Comparison of ENCODE assay signal across 8 cellular contexts in genomic region chr1:31945677-31946076, GRCh38. TPM values are rescaled to one million over a fixed set of nuclear protein-coding genes. Genes with fewer than 3 reads are reported as not detected.
DNase-seq lines count a peak whose midpoint lies in the region; ATAC-seq and TF ChIP-seq lines count a peak whose summit lies in the region.
"Not testable (repeated sequence)": the region's sequence is repeated elsewhere in the genome, so short reads cannot be mapped to it uniquely, and the experiment has no call there.

No MANE protein-coding gene starts in this region.

- WGBS in spleen, 5 donors = 97 to 99% (median 98%) methylated on average over 9 to 10 of the region's 10 CpGs

- not testable (repeated sequence) for H3K4me3 ChIP-seq in BLaER1 treated with 17β-estradiol and CSF1 and Interleukin-3, amounts not matched to agents 10 nM and 100 nM; ascending aorta; right atrium auricular region; spleen

- not testable (repeated sequence) for H3K36me3 Mint-ChIP-seq in IgD-negative memory B cell; activated CD8-positive, alpha-beta T cell treated with anti-CD3 and anti-CD28 coated beads for 36 hours (ENCODE audit: low read depth); natural killer cell; type B pancreatic cell

- H3K27ac ChIP-seq in BLaER1 treated with 17β-estradiol and CSF1 and Interleukin-3, amounts not matched to agents 10 nM and 100 nM = peak overlapping the region in 9 of 11 experiments; percentile 93 to 99 (median 98); a peak in 14 of 22 replicates
- H3K27ac ChIP-seq in ascending aorta (peak overlapping the region; percentile 93 to 95), right atrium auricular region (peak overlapping the region; percentile 99 to 100), spleen (peak overlapping the region in 7 of 8 donors; percentile 94 to 100 (median 98))

- intact Hi-C loops in activated CD8-positive, alpha-beta T cell treated with anti-CD3 and anti-CD28 coated beads for 36 hours (cut with micrococcal nuclease); natural killer cell (cut with micrococcal nuclease); spleen (cut with DNase I; ENCODE audit: low total_unique reads): not testable (repeated sequence)
- intact Hi-C loops in ascending aorta (cut with DNase I) = loop anchor here (10.0 kb wide), 1 partner anchor 361 kb away; no protein-coding TSS in a partner anchor

- not testable (repeated sequence) for TF ChIP-seq CTCF in activated CD8-positive, alpha-beta T cell treated with anti-CD3 and anti-CD28 coated beads for 36 hours (IDR thresholded peaks at IDR 0.05); ascending aorta (IDR thresholded peaks at IDR 0.05); right atrium auricular region (IDR thresholded peaks at IDR 0.05); natural killer cell (IDR thresholded peaks at IDR 0.05); spleen (IDR thresholded peaks at IDR 0.05 in 8 of 11, conservative IDR thresholded peaks at IDR 0.05 in 3 of 11); type B pancreatic cell (conservative IDR thresholded peaks at IDR 0.05)

- H3K9me3 Mint-ChIP-seq in IgD-negative memory B cell; activated CD8-positive, alpha-beta T cell treated with anti-CD3 and anti-CD28 coated beads for 36 hours; natural killer cell; type B pancreatic cell: not testable (repeated sequence)

- TF ChIP-seq POLR2A in spleen (IDR thresholded peaks at IDR 0.05) = not testable (repeated sequence)

- not testable (repeated sequence) for H3K9me3 ChIP-seq in BLaER1 treated with 17β-estradiol and CSF1 and Interleukin-3, amounts not matched to agents 10 nM and 100 nM (replicated peaks in 1 of 11); ascending aorta; right atrium auricular region; spleen

- H3K27me3 Mint-ChIP-seq in IgD-negative memory B cell; activated CD8-positive, alpha-beta T cell treated with anti-CD3 and anti-CD28 coated beads for 36 hours; natural killer cell (ENCODE audit: low read depth in 2 of 2); type B pancreatic cell: not testable (repeated sequence)

- H3K4me2 ChIP-seq in BLaER1 treated with 17β-estradiol and CSF1 and Interleukin-3, amounts not matched to agents 10 nM and 100 nM = peak overlapping the region in 10 of 11 experiments; percentile 83 to 96 (median 92); a peak in 15 of 22 replicates

- CTCF ChIA-PET in activated CD8-positive, alpha-beta T cell treated with anti-CD3 and anti-CD28 coated beads for 36 hours (lab: Charles Lee) = interaction anchor here (1.1 to 6.9 kb wide), 2 partner anchors 11 to 18 kb away, joined by 3 to 64 read pairs; no protein-coding TSS in a partner anchor

- not testable (repeated sequence) for ATAC-seq in activated CD8-positive, alpha-beta T cell treated with anti-CD3 and anti-CD28 coated beads for 36 hours; natural killer cell

- H3K27me3 ChIP-seq in BLaER1 treated with 17β-estradiol and CSF1 and Interleukin-3, amounts not matched to agents 10 nM and 100 nM; ascending aorta; right atrium auricular region; spleen (replicated peaks in 1 of 7): not testable (repeated sequence)

- H3K4me1 ChIP-seq in BLaER1 treated with 17β-estradiol and CSF1 and Interleukin-3, amounts not matched to agents 10 nM and 100 nM = peaks cover 63 to 99% (median 88%) of the 10 kb centered on the region in 10 experiments
- peaks cover 4 to 12% of the 10 kb centered on the region in 2 donors for H3K4me1 ChIP-seq in ascending aorta
- peaks cover 0 to 26% of the 10 kb centered on the region in 2 donors for H3K4me1 ChIP-seq in right atrium auricular region
- peaks cover 23 to 70% (median 53%) of the 10 kb centered on the region in 6 donors for H3K4me1 ChIP-seq in spleen

- H3K27ac Mint-ChIP-seq in IgD-negative memory B cell (peak overlapping the region in 2 of 3 donors; percentile 62 to 71), natural killer cell (peak overlapping the region; percentile 71 to 91)
- H3K27ac Mint-ChIP-seq in activated CD8-positive, alpha-beta T cell treated with anti-CD3 and anti-CD28 coated beads for 36 hours; type B pancreatic cell: not testable (repeated sequence)

- not testable (repeated sequence) for DNase-seq in activated CD8-positive, alpha-beta T cell treated with anti-CD3 and anti-CD28 coated beads for 36 hours; ascending aorta (ENCODE audit: low spot score in 2 of 2); right atrium auricular region (ENCODE audit: low spot score); natural killer cell; spleen
- DNase-seq in type B pancreatic cell (ENCODE audit: extremely low spot score, unreplicated experiment) = peak; percentile 18

- H3K4me3 Mint-ChIP-seq in IgD-negative memory B cell = peak overlapping the region in 3 of 4 donors; percentile 81 to 88 (median 83)
- peak overlapping the region; percentile 37 for H3K4me3 Mint-ChIP-seq in activated CD8-positive, alpha-beta T cell treated with anti-CD3 and anti-CD28 coated beads for 36 hours
- H3K4me3 Mint-ChIP-seq in natural killer cell = peak overlapping the region; percentile 59
- H3K4me3 Mint-ChIP-seq in type B pancreatic cell = not testable (repeated sequence)

- H3K36me3 ChIP-seq in BLaER1 treated with 17β-estradiol and CSF1 and Interleukin-3, amounts not matched to agents 10 nM and 100 nM; ascending aorta; right atrium auricular region; spleen: not testable (repeated sequence)

- H3K9ac ChIP-seq in BLaER1 treated with 17β-estradiol and CSF1 and Interleukin-3, amounts not matched to agents 10 nM and 100 nM = peak overlapping the region in 1 of 11 experiments; percentile 91; a peak in 3 of 22 replicates

- POLR2A ChIA-PET in activated CD8-positive, alpha-beta T cell treated with anti-CD3 and anti-CD28 coated beads for 36 hours (lab: Charles Lee) = interaction anchor here (1.1 to 5.4 kb wide), 3 partner anchors 10 to 63 kb away, joined by 3 to 120 read pairs (median 3); no protein-coding TSS in a partner anchor

- not testable (repeated sequence) for H4K20me1 ChIP-seq in BLaER1 treated with 17β-estradiol and CSF1 and Interleukin-3, amounts not matched to agents 10 nM and 100 nM

- H3K4me1 Mint-ChIP-seq in IgD-negative memory B cell = peaks cover 16 to 25% (median 19%) of the 10 kb centered on the region in 3 donors
- H3K4me1 Mint-ChIP-seq in activated CD8-positive, alpha-beta T cell treated with anti-CD3 and anti-CD28 coated beads for 36 hours (ENCODE audit: low read depth) = peaks cover 41% of the 10 kb centered on the region
- H3K4me1 Mint-ChIP-seq in natural killer cell = peaks cover 41 to 50% of the 10 kb centered on the region in 2 donors
- H3K4me1 Mint-ChIP-seq in type B pancreatic cell (ENCODE audit: unreplicated experiment) = peaks cover 20% of the 10 kb centered on the region

RNA-seq across cellular contexts. Expression of gene PTP4A2, which starts 7.5 kb away (rescaled TPM):
- polyA plus RNA-seq in IgD-negative memory B cell = 216 TPM
- 100 to 1,000 TPM; 273 to 296 TPM for total RNA-seq in activated CD8-positive, alpha-beta T cell treated with anti-CD3 and anti-CD28 coated beads for 36 hours
- 174 TPM for total RNA-seq in ascending aorta
- total RNA-seq in right atrium auricular region = 100 to 1,000 TPM; 261 to 319 TPM
- total RNA-seq in natural killer cell = 100 to 1,000 TPM; 435 to 527 (median 443) TPM
- total RNA-seq in spleen = 100 to 1,000 TPM; 201 to 300 (median 254) TPM
- polyA plus RNA-seq in spleen = 100 to 1,000 TPM in 1 of 3 donors, 10 to 100 TPM in 2; 72.9 to 111 (median 94.2) TPM
- total RNA-seq in type B pancreatic cell (ENCODE audit: low replicate concordance) = 150 and 179 TPM in 2 replicates
